Comparison of ENCODE assay signal across 17 cellular contexts in the genomic region with DNA sequence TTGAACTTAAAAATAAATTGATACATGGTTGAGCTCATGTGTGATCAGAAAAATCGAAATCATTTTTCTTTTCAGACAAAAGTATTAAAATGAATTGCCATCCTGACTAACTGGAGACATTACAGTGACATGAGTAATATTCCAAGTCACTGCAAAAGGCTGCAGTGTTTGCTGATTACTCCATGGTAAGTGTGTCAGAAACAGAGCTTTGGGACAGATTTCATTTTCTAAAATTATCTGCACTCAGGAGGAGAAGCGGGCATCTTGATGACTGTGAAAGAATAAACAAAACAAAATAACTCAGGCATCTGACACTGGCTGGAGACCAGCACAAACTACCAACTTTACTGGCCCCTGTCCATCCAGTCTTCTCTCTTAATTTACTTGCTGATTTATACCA.
DNase-seq lines count a peak whose midpoint lies in the region; ATAC-seq, FAIRE-seq and TF ChIP-seq lines count a peak whose summit lies in the region.
"Had no signal": no experiment of that assay in that cellular context is flagged by ENCODE, and none has a peak within 500 bp of the region (broad histone marks: within the 10 kb centered on the region; RNA-seq: fewer than 3 reads in every experiment).

No MANE protein-coding gene starts in this region.

- H3K27me3 ChIP-seq in RWPE2 (ENCODE audit: insufficient read depth, poor library complexity, severe bottlenecking) (no peaks in the 10 kb centered on the region), small intestine (ENCODE audit: control insufficient read depth in 2 of 2, insufficient read depth in 2 of 2, low read length in 2 of 2) (no peaks in the 10 kb centered on the region)
- H3K27me3 ChIP-seq: BLaER1, Peyer's patch had no signal

- no peak overlapping the region for H3K4me3 ChIP-seq in RWPE2 (ENCODE audit: severe bottlenecking)
- H3K4me3 ChIP-seq in small intestine (ENCODE audit: low read depth in 1 of 2, low read length in 2 of 2), result no peak overlapping the region
- H3K4me3 ChIP-seq: BLaER1, Peyer's patch had no signal

- H3K36me3 ChIP-seq in RWPE2 (ENCODE audit: low read depth) (no peaks in the 10 kb centered on the region), small intestine (ENCODE audit: control insufficient read depth in 2 of 2, insufficient read depth in 2 of 2, low read length in 2 of 2) (no peaks in the 10 kb centered on the region)
- H3K36me3 ChIP-seq: BLaER1, Peyer's patch had no signal

- 40 to 63% (median 42%) methylated on average over 2 of the region's 2 CpGs for WGBS in small intestine, 3 donors

- no peaks in the 10 kb centered on the region for H3K9me3 ChIP-seq in RWPE2 (ENCODE audit: severe bottlenecking)
- no peaks in the 10 kb centered on the region for H3K9me3 ChIP-seq in small intestine (ENCODE audit: control insufficient read depth, low read depth)
- H3K9me3 ChIP-seq: BLaER1, Peyer's patch had no signal

- peak; percentile 32 for DNase-seq in HCEC 1CT
- no peak for DNase-seq in RWPE2 (ENCODE audit: low spot score)
- DNase-seq in fibroblast of peridontal ligament (ENCODE audit: extremely low read depth), result peak; percentile 1
- DNase-seq in small intestine, result no peak
- DNase-seq in DMS79 (lab: John Stamatoyannopoulos, UW), result no peak
- no peak for DNase-seq in SK-N-DZ (ENCODE audit: low spot score)
- no peak for DNase-seq in globus pallidus (ENCODE audit: low spot score)
- DNase-seq: CD8-positive, alpha-beta T cell; MM.1S; NCI-H1092 treated with DMSO at 0.1 percent for 48 hours; NCI-H524 treated with DMSO at 0.1 percent for 48 hours; Peyer's patch; SHP77 treated with DMSO at 0.1 percent for 48 hours had no signal

- no peak for TF ChIP-seq CTCF in RWPE2 (IDR thresholded peaks at IDR 0.05; ENCODE audit: poor library complexity, severe bottlenecking)

- H3K4me1 ChIP-seq in RWPE2 (ENCODE audit: insufficient read depth, poor library complexity, severe bottlenecking), result no peaks in the 10 kb centered on the region
- H3K4me1 ChIP-seq in small intestine (ENCODE audit: control insufficient read depth in 2 of 2, insufficient read depth in 1 of 2, low read depth in 1 of 2, low read length in 1 of 2), result no peaks in the 10 kb centered on the region
- H3K4me1 ChIP-seq: BLaER1, Peyer's patch had no signal

- FAIRE-seq in small intestine (lab: Jason Lieb, UNC), result no peak
- FAIRE-seq: G401.6, H54 had no signal

- H3K27ac ChIP-seq in RWPE2 (ENCODE audit: poor library complexity, severe bottlenecking) (no peak overlapping the region), small intestine (ENCODE audit: low read depth in 1 of 2, low read length in 1 of 2) (no peak overlapping the region)
- H3K27ac ChIP-seq: BLaER1, KMS-11, Peyer's patch had no signal

- ATAC-seq in RWPE2 (ENCODE audit: low read depth), result peak; percentile 42; the same call in 1 of the 3 replicates
- ATAC-seq: CD8-positive, alpha-beta T cell had no signal

Comparison
In these comparisons a context has a peak if more than half of its experiments do, and no peak if none do; other contexts are left out.
1. DNase-seq: peak in HCEC 1CT (single experiment) and fibroblast of peridontal ligament (single experiment); none in RWPE2 (single experiment), small intestine (single experiment), DMS79 (single experiment), SK-N-DZ (single experiment) and globus pallidus (single experiment).